Comparison of ENCODE assay signal across 8 cellular contexts in the genomic region with DNA sequence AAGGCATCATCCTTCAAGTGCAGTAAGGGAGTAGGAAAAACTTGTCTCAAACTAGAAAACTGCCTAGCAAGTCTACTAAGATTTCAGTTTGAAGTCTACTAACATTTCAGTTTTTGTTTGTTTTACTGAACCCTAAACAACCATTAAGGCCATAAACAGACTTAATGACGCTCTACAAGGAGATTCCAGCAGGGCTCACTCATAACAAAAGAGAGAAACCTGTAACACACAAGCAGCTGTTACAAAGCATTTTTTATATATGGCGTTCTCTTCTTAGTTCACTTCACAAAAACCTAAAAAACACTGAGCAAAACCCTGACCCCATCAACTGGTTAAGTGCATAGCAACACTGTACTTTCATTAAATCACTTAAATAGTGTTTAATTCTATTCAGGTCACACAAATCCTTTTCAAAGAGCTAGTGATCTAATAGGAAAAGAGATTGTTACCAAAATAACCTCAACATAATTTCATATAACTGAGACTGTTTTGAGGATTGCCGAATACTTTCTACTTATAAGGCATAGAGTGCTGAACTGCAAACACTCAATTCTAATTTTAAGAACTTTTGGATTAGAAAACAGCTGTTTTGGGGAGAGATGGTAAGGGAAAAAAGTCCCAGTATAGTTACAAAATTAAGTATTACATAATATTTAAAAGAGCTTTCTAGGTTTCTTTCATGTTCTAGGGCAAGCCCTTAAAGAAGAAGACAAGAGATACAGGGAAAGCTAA. TPM values are rescaled to one million over a fixed set of nuclear protein-coding genes. Genes with fewer than 3 reads are reported as not detected.
DNase-seq lines count a peak whose midpoint lies in the region; ATAC-seq, FAIRE-seq and TF ChIP-seq lines count a peak whose summit lies in the region.

No MANE protein-coding gene starts in this region.

- peaks cover 25% of the 10 kb centered on the region for H3K4me1 Mint-ChIP-seq in activated T-helper 17 cell treated with anti-CD3 and anti-CD28 coated beads, Interleukin-2, amount 50 U/mL, for 72 hours
- peaks cover 17% of the 10 kb centered on the region for H3K4me1 Mint-ChIP-seq in stimulated activated effector memory CD8-positive, alpha-beta T cell treated with anti-CD3 and anti-CD28 coated beads, Interleukin-12 subunit alpha, Interleukin-12 subunit beta, amount 100 ng/mL, for 72 hours

- H3K4me3 Mint-ChIP-seq in activated T-helper 17 cell treated with anti-CD3 and anti-CD28 coated beads, Interleukin-2, amount 50 U/mL, for 72 hours, result peak overlapping the region; percentile 97
- H3K4me3 Mint-ChIP-seq in stimulated activated effector memory CD8-positive, alpha-beta T cell treated with anti-CD3 and anti-CD28 coated beads, Interleukin-12 subunit alpha, Interleukin-12 subunit beta, amount 100 ng/mL, for 72 hours, result peak overlapping the region; percentile 94

- FAIRE-seq in RCC 7860 (lab: Jason Lieb, UNC), result no peak

- no peak overlapping the region for H3K9ac ChIP-seq in iPS-15b (ENCODE audit: low read depth, low read length)

- ATAC-seq in activated T-helper 17 cell treated with anti-CD3 and anti-CD28 coated beads, Interleukin-2, amount 50 U/mL, for 72 hours (replicated peaks), result no peak
- no peak for ATAC-seq in stimulated activated effector memory CD8-positive, alpha-beta T cell treated with anti-CD3 and anti-CD28 coated beads, Interleukin-12 subunit alpha, Interleukin-12 subunit beta, amount 100 ng/mL, for 72 hours
- ATAC-seq in HG02678 (IDR thresholded peaks at IDR 0.05; ENCODE audit: unreplicated experiment), result no peak

- H3K27me3 ChIP-seq in H7 (ENCODE audit: control insufficient read depth, insufficient read depth, low read length) (no peaks in the 10 kb centered on the region), iPS-15b (ENCODE audit: control insufficient read depth, insufficient read depth, low read length) (no peaks in the 10 kb centered on the region)

- peaks cover 2% of the 10 kb centered on the region for H3K4me1 ChIP-seq in iPS-15b (ENCODE audit: control insufficient read depth, insufficient read depth, low read length)

- no peaks in the 10 kb centered on the region for H3K27me3 Mint-ChIP-seq in activated T-helper 17 cell treated with anti-CD3 and anti-CD28 coated beads, Interleukin-2, amount 50 U/mL, for 72 hours

- peak overlapping the region; percentile 89 for H3K27ac Mint-ChIP-seq in activated T-helper 17 cell treated with anti-CD3 and anti-CD28 coated beads, Interleukin-2, amount 50 U/mL, for 72 hours
- H3K27ac Mint-ChIP-seq in stimulated activated effector memory CD8-positive, alpha-beta T cell treated with anti-CD3 and anti-CD28 coated beads, Interleukin-12 subunit alpha, Interleukin-12 subunit beta, amount 100 ng/mL, for 72 hours, result peak overlapping the region; percentile 93

- TF ChIP-seq CTCF in AG04449 (IDR thresholded peaks at IDR 0.05; ENCODE audit: insufficient read depth, low read length, missing control alignments), result no peak

- H3K9me3 Mint-ChIP-seq in activated T-helper 17 cell treated with anti-CD3 and anti-CD28 coated beads, Interleukin-2, amount 50 U/mL, for 72 hours, result no peaks in the 10 kb centered on the region
- H3K9me3 Mint-ChIP-seq in stimulated activated effector memory CD8-positive, alpha-beta T cell treated with anti-CD3 and anti-CD28 coated beads, Interleukin-12 subunit alpha, Interleukin-12 subunit beta, amount 100 ng/mL, for 72 hours, result no peaks in the 10 kb centered on the region

- DNase-seq in AG04449 (ENCODE audit: low read depth, low spot score) (no peak), H7 (no peak), RCC 7860 (ENCODE audit: low spot score) (no peak), middle frontal gyrus (ENCODE audit: extremely low spot score, low spot score) (no peak)
- DNase-seq in stimulated activated effector memory CD8-positive, alpha-beta T cell treated with anti-CD3 and anti-CD28 coated beads, Interleukin-12 subunit alpha, Interleukin-12 subunit beta, amount 100 ng/mL, for 72 hours (ENCODE audit: low spot score in 2 of 2), result no peak

- CTCF ChIA-PET in AG04449 (lab: Yijun Ruan, JAX), result interaction anchor here (0.9 to 4.7 kb wide), 8 partner anchors 8 to 469 kb away, joined by 3 to 75 read pairs (median 5); no protein-coding TSS in a partner anchor

- H3K4me3 ChIP-seq in AG04449 (ENCODE audit: low read depth, low read length), result peak overlapping the region; percentile 80
- H3K4me3 ChIP-seq in H7 (ENCODE audit: insufficient read depth, low read depth, low read length), result peak overlapping the region; percentile 91
- H3K4me3 ChIP-seq in iPS-15b (ENCODE audit: low read depth, low read length), result peak overlapping the region; percentile 75

- POLR2A ChIA-PET in AG04449 (lab: Yijun Ruan, JAX), result no interaction called here

- H3K36me3 ChIP-seq in H7 (replicated peaks; ENCODE audit: control insufficient read depth, insufficient read depth, low read length), result no peaks in the 10 kb centered on the region
- no peaks in the 10 kb centered on the region for H3K36me3 ChIP-seq in iPS-15b (ENCODE audit: control insufficient read depth, insufficient read depth, low read length)

- no peaks in the 10 kb centered on the region for H3K9me3 ChIP-seq in iPS-15b (ENCODE audit: control insufficient read depth, insufficient read depth, low read length)

- H3K36me3 Mint-ChIP-seq in activated T-helper 17 cell treated with anti-CD3 and anti-CD28 coated beads, Interleukin-2, amount 50 U/mL, for 72 hours (ENCODE audit: low read depth), result peaks cover 14% of the 10 kb centered on the region
- H3K36me3 Mint-ChIP-seq in stimulated activated effector memory CD8-positive, alpha-beta T cell treated with anti-CD3 and anti-CD28 coated beads, Interleukin-12 subunit alpha, Interleukin-12 subunit beta, amount 100 ng/mL, for 72 hours, result peaks cover 20% of the 10 kb centered on the region

RNA-seq across cellular contexts. Expression of a gene that starts 1.5 kb away (rescaled TPM):
- 38.2 and 39.5 TPM in 2 replicates for total RNA-seq in H7 (2014; rRNA removed; shearing (Covaris generic))
- 10 to 100 TPM in 1 of 2 donors, 1 to 10 TPM in 1; 9.4 to 18.1 TPM for total RNA-seq in activated T-helper 17 cell treated with anti-CD3 and anti-CD28 coated beads, Interleukin-2, amount 50 U/mL, for 72 hours
